Comparison of ENCODE assay signal across 20 cellular contexts in the genomic region with DNA sequence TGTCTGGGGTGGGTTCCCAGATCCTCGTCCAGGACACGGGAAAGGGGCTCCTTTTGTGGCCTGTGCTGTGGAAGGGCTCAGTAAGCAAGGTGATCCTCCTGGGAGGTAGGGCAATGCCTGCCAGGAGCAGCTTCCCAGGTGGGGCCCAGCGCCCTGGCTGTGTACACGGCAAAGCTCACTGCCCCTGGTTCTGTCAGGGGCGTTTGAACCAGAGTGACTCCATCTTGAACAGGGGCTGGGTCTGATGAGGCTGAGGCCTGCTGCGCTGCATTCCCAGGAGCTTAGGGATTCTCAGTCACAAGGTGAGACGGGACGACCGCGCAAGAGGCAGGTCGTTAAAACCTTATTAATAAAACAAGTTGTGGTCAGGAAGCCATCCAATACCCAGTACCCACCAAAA. TPM values are rescaled to one million over a fixed set of nuclear protein-coding genes. Genes with fewer than 3 reads are reported as not detected.
DNase-seq lines count a peak whose midpoint lies in the region; ATAC-seq, FAIRE-seq and TF ChIP-seq lines count a peak whose summit lies in the region.
"Had no signal": no experiment of that assay in that cellular context is flagged by ENCODE, and none has a peak within 500 bp of the region (broad histone marks: within the 10 kb centered on the region; RNA-seq: fewer than 3 reads in every experiment).

No MANE protein-coding gene starts in this region.

- H2BK12ac ChIP-seq in H1 (ENCODE audit: low read depth, low read length): no peak overlapping the region; the same call in 1 of the 2 replicates

- no peak for TF ChIP-seq RAD21 in H1 (IDR thresholded peaks at IDR 0.05 in 1 of 2, conservative IDR thresholded peaks at IDR 0.05 in 1 of 2; ENCODE audit: low read depth in 2 of 2, low read length in 2 of 2)

- no peak overlapping the region for H3K4ac ChIP-seq in H1 (replicated peaks; ENCODE audit: insufficient read length, low read depth, low read length)

- peak overlapping the region; percentile 61; the same call in 1 of the 2 replicates for H2BK20ac ChIP-seq in H1 (ENCODE audit: low read length)

- H3K27me3 Mint-ChIP-seq in stimulated activated naive B cell treated with anti-CD40 and anti-IgM and Interleukin-4, amounts not matched to agents 10 μg/mL and 1 μg/mL and 100 μg/mL, for 72 hours: peaks cover 8 to 17% of the 10 kb centered on the region in 2 donors

- H3K9me3 ChIP-seq in OCI-LY3 (ENCODE audit: insufficient read depth, low read length) (no peaks in the 10 kb centered on the region), H1 (ENCODE audit: insufficient read depth in 2 of 2, low read depth in 1 of 2, low read length in 1 of 2) (no peaks in the 10 kb centered on the region)

- H3K9ac ChIP-seq in OCI-LY3 (ENCODE audit: low read length) (peak overlapping the region; percentile 66; the same call in 1 of the 2 replicates), H1 (replicated peaks in 1 of 4; ENCODE audit: extremely low read depth in 1 of 4, low read depth in 3 of 4, low read length in 3 of 4) (no peak overlapping the region)
- H3K9ac ChIP-seq: GM23248 had no signal

- no peak overlapping the region for H3K18ac ChIP-seq in H1 (ENCODE audit: extremely low read depth, low read length)

- CTCF ChIA-PET in H1 (lab: Charles Lee; ENCODE audit: partially characterized antibody): interaction anchor here (0.7 to 3.4 kb wide), 4 partner anchors 24 to 121 kb away, joined by 3 to 14 read pairs (median 3); no protein-coding TSS in a partner anchor

- TF ChIP-seq POLR2A in H1 (IDR thresholded peaks at IDR 0.05; ENCODE audit: control extremely low read depth in 1 of 2, low read depth in 2 of 2, low read length in 2 of 2): no peak

- H3K27ac ChIP-seq in OCI-LY3 (ENCODE audit: low read length): peak overlapping the region; percentile 47
- no peak overlapping the region for H3K27ac ChIP-seq in H1 (ENCODE audit: low read depth, low read length)
- H3K27ac ChIP-seq: GM23248 had no signal

- H3K23me2 ChIP-seq in H1 (ENCODE audit: low read depth, low read length): no peaks in the 10 kb centered on the region

- H2BK15ac ChIP-seq in H1 (ENCODE audit: low read length): 0 out of 2 replicates have a peak overlapping the region, but pooled peaks have one; percentile 18

- H4K8ac ChIP-seq in H1 (ENCODE audit: extremely low read depth, insufficient read depth, low read length): no peak overlapping the region

- no peaks in the 10 kb centered on the region for H3K79me1 ChIP-seq in H1 (ENCODE audit: low read depth, low read length)

- 81% methylated on average over 5 of the region's 11 CpGs; no CpG with 5 or more reads in 1 of the 2 experiments for WGBS in H1 (ENCODE audit: extremely low coverage in 1 of 2, insufficient coverage in 1 of 2, insufficient read length in 1 of 2, insufficient replicate concordance in 2 of 2, low coverage in 1 of 2, low lambda C conversion rate in 2 of 2, missing lambda C conversion rate in 1 of 2), 2 experiments

- ATAC-seq in Right ventricle myocardium superior (ENCODE audit: poor library complexity) (no peak), Right ventricle myocardium inferior (no peak), left lobe of liver (no peak), GM21390 (IDR thresholded peaks at IDR 0.05; ENCODE audit: unreplicated experiment) (no peak)
- ATAC-seq in stimulated activated naive B cell treated with anti-CD40 and anti-IgM and Interleukin-4, amounts not matched to agents 10 μg/mL and 1 μg/mL and 100 μg/mL, for 72 hours (replicated peaks): no peak
- ATAC-seq: HCT116 had no signal

- peaks cover 38 to 55% of the 10 kb centered on the region in 2 donors for H3K4me1 Mint-ChIP-seq in stimulated activated naive B cell treated with anti-CD40 and anti-IgM and Interleukin-4, amounts not matched to agents 10 μg/mL and 1 μg/mL and 100 μg/mL, for 72 hours

- H3K79me2 ChIP-seq in OCI-LY3 (ENCODE audit: low read length) (no peaks in the 10 kb centered on the region), H1 (ENCODE audit: control insufficient read depth in 1 of 2, insufficient read depth in 2 of 2, low read length in 2 of 2) (no peaks in the 10 kb centered on the region)

- H2AK5ac ChIP-seq in H1 (ENCODE audit: low read depth, low read length): no peak overlapping the region

- H3K4me1 ChIP-seq in OCI-LY3 (ENCODE audit: low read length) (peaks cover 63% of the 10 kb centered on the region), H1 (replicated peaks in 1 of 4; ENCODE audit: control insufficient read depth in 3 of 4, insufficient read depth in 4 of 4, low read length in 3 of 4) (peaks cover 0 to 9% (median under 1%) of the 10 kb centered on the region in 4 experiments; a peak in 3 of 7 replicates)

- H2BK120ac ChIP-seq in H1 (replicated peaks; ENCODE audit: low read depth, low read length): no peak overlapping the region

- H3K4me3 Mint-ChIP-seq in stimulated activated naive B cell treated with anti-CD40 and anti-IgM and Interleukin-4, amounts not matched to agents 10 μg/mL and 1 μg/mL and 100 μg/mL, for 72 hours: no peak overlapping the region

- H3K27me3 ChIP-seq in OCI-LY3 (ENCODE audit: low read depth, low read length) (no peaks in the 10 kb centered on the region), H1 (replicated peaks in 1 of 4; ENCODE audit: control insufficient read depth in 3 of 4, extremely low read depth in 1 of 4, insufficient read depth in 3 of 4, low read length in 3 of 4) (no peaks in the 10 kb centered on the region)

- POLR2A ChIA-PET in H1 (lab: Charles Lee; ENCODE audit: partially characterized antibody): interaction anchor here (1.1 to 5.4 kb wide), 3 partner anchors 13 to 19 kb away, joined by 3 to 22 read pairs (median 5); no protein-coding TSS in a partner anchor

- H3K27ac Mint-ChIP-seq in stimulated activated naive B cell treated with anti-CD40 and anti-IgM and Interleukin-4, amounts not matched to agents 10 μg/mL and 1 μg/mL and 100 μg/mL, for 72 hours: peak overlapping the region; percentile 9

- FAIRE-seq in H1 (lab: Jason Lieb, UNC): no peak
- FAIRE-seq: GM12891, GM18507, RCC 7860 had no signal

- H2AFZ ChIP-seq in OCI-LY3 (ENCODE audit: low read depth, low read length) (no peak overlapping the region), H1 (ENCODE audit: low read length) (no peak overlapping the region)
- H2AFZ ChIP-seq: GM23248 had no signal

- H2BK5ac ChIP-seq in H1 (ENCODE audit: low read depth, low read length): no peak overlapping the region

- H3K56ac ChIP-seq in H1 (replicated peaks; ENCODE audit: insufficient read length, low read depth, low read length): no peak overlapping the region

- H4K5ac ChIP-seq in H1 (ENCODE audit: insufficient read length, low read depth, low read length): no peak overlapping the region

- H3K23ac ChIP-seq in H1 (ENCODE audit: insufficient read length): no peak overlapping the region

- H3K4me2 ChIP-seq in OCI-LY3 (ENCODE audit: low read length): peak overlapping the region; percentile 91
- no peak overlapping the region for H3K4me2 ChIP-seq in H1 (ENCODE audit: insufficient read depth in 1 of 2, low read depth in 2 of 2, low read length in 2 of 2)

- H3K14ac ChIP-seq in H1 (ENCODE audit: insufficient read length): no peak overlapping the region

- DNase-seq in Right ventricle myocardium superior (peak; percentile 36), Right ventricle myocardium inferior (ENCODE audit: missing footprints) (no peak), H1 (ENCODE audit: low read depth in 1 of 2, low spot score in 2 of 2) (no peak), left lobe of liver (ENCODE audit: low spot score) (no peak), NCI-H345 treated with DMSO at 0.1 percent for 48 hours (lab: John Stamatoyannopoulos, UW; ENCODE audit: unreplicated experiment) (no peak)
- no peak for DNase-seq in stimulated activated naive B cell treated with anti-CD40 and anti-IgM and Interleukin-4, amounts not matched to agents 10 μg/mL and 1 μg/mL and 100 μg/mL, for 72 hours
- DNase-seq: DMS79 treated with DMSO at 0.1 percent for 48 hours, GDM1, GM23248, NCI-H1092, NCI-H2081 treated with DMSO at 0.1 percent for 48 hours, NCI-H524 treated with DMSO at 0.1 percent for 48 hours, SIG-M5 had no signal

- no peaks in the 10 kb centered on the region for H3K36me3 ChIP-seq in OCI-LY3 (replicated peaks; ENCODE audit: low read depth, low read length)
- no peaks in the 10 kb centered on the region for H3K36me3 ChIP-seq in H1 (ENCODE audit: control insufficient read depth in 2 of 4, insufficient read depth in 4 of 4, low read length in 3 of 4)

- no peak for TF ChIP-seq CTCF in OCI-LY3 (IDR thresholded peaks at IDR 0.05; ENCODE audit: low read depth, low read length)
- TF ChIP-seq CTCF in H1 (IDR thresholded peaks at IDR 0.05; ENCODE audit: control extremely low read depth in 1 of 3, insufficient read depth in 1 of 3, low read depth in 1 of 3, low read length in 3 of 3): no peak

- no peak for TF ChIP-seq EP300 in H1 (IDR thresholded peaks at IDR 0.05; ENCODE audit: borderline replicate concordance in 1 of 2, low read depth in 2 of 2, low read length in 2 of 2)

- H3K36me3 Mint-ChIP-seq in stimulated activated naive B cell treated with anti-CD40 and anti-IgM and Interleukin-4, amounts not matched to agents 10 μg/mL and 1 μg/mL and 100 μg/mL, for 72 hours: peaks cover 1 to 2% of the 10 kb centered on the region in 2 donors

- intact Hi-C loops in Right ventricle myocardium superior (cut with DNase I): loop anchor here (10.0 kb wide), 1 partner anchor 137 kb away; no protein-coding TSS in a partner anchor
- intact Hi-C loops in Right ventricle myocardium inferior (cut with DNase I): loop anchor here (5.0 kb wide), 1 partner anchor 79 kb away; no protein-coding TSS in a partner anchor

- H4K20me1 ChIP-seq in OCI-LY3 (ENCODE audit: insufficient read depth, low read length) (no peaks in the 10 kb centered on the region), H1 (replicated peaks in 1 of 2; ENCODE audit: control insufficient read depth in 1 of 2, insufficient read depth in 2 of 2, low read length in 2 of 2) (no peaks in the 10 kb centered on the region)

- no peak overlapping the region for H4K91ac ChIP-seq in H1 (replicated peaks; ENCODE audit: insufficient read length, low read length)

- H3K4me3 ChIP-seq in OCI-LY3 (ENCODE audit: low read length): peak overlapping the region; percentile 77
- H3K4me3 ChIP-seq in H1 (ENCODE audit: extremely low read depth in 1 of 4, insufficient read depth in 2 of 4, low read depth in 3 of 4, low read length in 4 of 4): no peak overlapping the region
- H3K4me3 ChIP-seq: GM23248 had no signal

- peaks cover 0 to 1% of the 10 kb centered on the region in 2 donors for H3K9me3 Mint-ChIP-seq in stimulated activated naive B cell treated with anti-CD40 and anti-IgM and Interleukin-4, amounts not matched to agents 10 μg/mL and 1 μg/mL and 100 μg/mL, for 72 hours
- H3K9me3 Mint-ChIP-seq: IgD-negative memory B cell had no signal

RNA-seq across cellular contexts. Expression of a gene that starts 19.9 kb away (rescaled TPM):
- 172 TPM for total RNA-seq in Right ventricle myocardium superior
- 179 TPM for total RNA-seq in Right ventricle myocardium inferior
- 38.6 and 39.7 TPM in 2 replicates for total RNA-seq in H1 (2021; fragmentation: NEBNext Ultra II Directional; extraction: Animal tissue kit (Norgen Biotek cat#: 25700))
- 23.5 and 37.5 TPM in 2 replicates for polyA plus RNA-seq in H1 (2011; rRNA removed)
- 26.4 TPM for polyA plus RNA-seq in H1 (2011; cell fraction: cytosol; rRNA removed)
- polyA plus RNA-seq in H1 (2011; cell fraction: nucleus; rRNA removed): 181 TPM
- 27.4 to 47.0 TPM (median 38.9 TPM) in 4 replicates for polyA plus RNA-seq in H1 (2012, experiment 1 of 2)
- 19.5 TPM for polyA plus RNA-seq in H1 (2012, experiment 2 of 2)
- 27.2 TPM for polyA plus RNA-seq in H1 (2013, experiment 1 of 2)
- 24.9 TPM for polyA plus RNA-seq in H1 (2013, experiment 2 of 2)
- 23.8 and 28.1 TPM in 2 replicates for polyA minus RNA-seq in H1 (2011; rRNA and poly(A)+ RNA removed)
- 33.8 TPM for polyA minus RNA-seq in H1 (2011; cell fraction: cytosol; rRNA and poly(A)+ RNA removed)
- polyA minus RNA-seq in H1 (2011; cell fraction: nucleus; rRNA and poly(A)+ RNA removed): 44.5 TPM
- total RNA-seq in left lobe of liver: 56.5 TPM
